In genomic region chr1:190416239-190416638, GRCh38 we compare ENCODE assay signal across 20 cellular contexts.
DNase-seq lines count a peak whose midpoint lies in the region; ATAC-seq and TF ChIP-seq lines count a peak whose summit lies in the region.
"Had no signal": no experiment of that assay in that cellular context is flagged by ENCODE, and none has a peak within 500 bp of the region (broad histone marks: within the 10 kb centered on the region; RNA-seq: fewer than 3 reads in every experiment).

No MANE protein-coding gene starts in this region.

- H3K56ac ChIP-seq in H9 (ENCODE audit: insufficient read length, low read depth, low read length) = no peak overlapping the region

- no peak overlapping the region for H4K91ac ChIP-seq in H9 (ENCODE audit: insufficient read length, low read depth, low read length)

- no peak overlapping the region for H3K9ac ChIP-seq in H9 (ENCODE audit: extremely low read depth, insufficient read length, low read length)

- H2AFZ ChIP-seq in H9 (ENCODE audit: low read length) = no peak overlapping the region

- TF ChIP-seq CTCF in H9 (conservative IDR thresholded peaks at IDR 0.05) (peak; percentile 43), RWPE2 (IDR thresholded peaks at IDR 0.05; ENCODE audit: poor library complexity, severe bottlenecking) (peak; percentile 20), glutamatergic neuron (IDR thresholded peaks at IDR 0.05; ENCODE audit: partially characterized antibody, unreplicated experiment) (peak; percentile 21)

- no peak overlapping the region for H2BK15ac ChIP-seq in H9 (ENCODE audit: low read depth, low read length)

- no peak overlapping the region for H2AK5ac ChIP-seq in H9 (ENCODE audit: insufficient read length, low read length)

- ATAC-seq in RWPE2 (ENCODE audit: low read depth) = no peak
- ATAC-seq in stimulated activated naive CD8-positive, alpha-beta T cell treated with anti-CD3 and anti-CD28 coated beads, Interleukin-15, Interleukin-2, amounts not matched to agents 100 U/mL and 50 U/mL, for 24 hours = no peak
- ATAC-seq: activated naive CD8-positive, alpha-beta T cell treated with anti-CD3 and anti-CD28 coated beads, Interleukin-2, amount 50 U/mL, for 24 hours; activated T-helper 17 cell treated with anti-CD3 and anti-CD28 coated beads, Interleukin-2, amount 50 U/mL, for 72 hours; esophagus mucosa; GM12878; lower lobe of right lung; upper lobe of right lung had no signal

- H3K4me1 Mint-ChIP-seq in H9 = no peaks in the 10 kb centered on the region
- no peaks in the 10 kb centered on the region for H3K4me1 Mint-ChIP-seq in glutamatergic neuron (ENCODE audit: low read depth, unreplicated experiment)
- H3K4me1 Mint-ChIP-seq: activated naive CD8-positive, alpha-beta T cell treated with anti-CD3 and anti-CD28 coated beads, Interleukin-2, amount 50 U/mL, for 24 hours; activated T-helper 17 cell treated with anti-CD3 and anti-CD28 coated beads, Interleukin-2, amount 50 U/mL, for 72 hours had no signal

- no peaks in the 10 kb centered on the region for H3K9me3 ChIP-seq in H9 (ENCODE audit: control insufficient read depth, low read depth, low read length)
- no peaks in the 10 kb centered on the region for H3K9me3 ChIP-seq in RWPE2 (ENCODE audit: severe bottlenecking)
- H3K9me3 ChIP-seq: lower lobe of right lung, sigmoid colon, upper lobe of right lung had no signal

- no peak overlapping the region for H2BK5ac ChIP-seq in H9 (ENCODE audit: insufficient read length, low read length)

- H4K8ac ChIP-seq in H9 (replicated peaks; ENCODE audit: insufficient read length, low read depth, low read length) = no peak overlapping the region

- no peaks in the 10 kb centered on the region for H3K23me2 ChIP-seq in H9 (ENCODE audit: insufficient read length, low read depth, low read length, poor library complexity, severe bottlenecking)

- H3K4me3 Mint-ChIP-seq in H9 (no peak overlapping the region), glutamatergic neuron (ENCODE audit: unreplicated experiment) (no peak overlapping the region)
- H3K4me3 Mint-ChIP-seq: activated naive CD8-positive, alpha-beta T cell treated with anti-CD3 and anti-CD28 coated beads, Interleukin-2, amount 50 U/mL, for 24 hours; activated T-helper 17 cell treated with anti-CD3 and anti-CD28 coated beads, Interleukin-2, amount 50 U/mL, for 72 hours; stimulated activated naive CD8-positive, alpha-beta T cell treated with anti-CD3 and anti-CD28 coated beads, Interleukin-15, Interleukin-2, amounts not matched to agents 100 ng/mL and 50 ng/mL, for 24 hours had no signal

- DNase-seq in ACHN = peak; percentile 8
- no peak for DNase-seq in H9
- no peak for DNase-seq in RWPE2 (ENCODE audit: low spot score)
- DNase-seq in glutamatergic neuron = no peak
- DNase-seq in midbrain (lab: John Stamatoyannopoulos, UW) = no peak
- no peak for DNase-seq in stimulated activated naive CD8-positive, alpha-beta T cell treated with anti-CD3 and anti-CD28 coated beads, Interleukin-15, Interleukin-2, amounts not matched to agents 100 U/mL and 50 U/mL, for 24 hours
- DNase-seq in NCI-H1417 treated with DMSO at 0.1 percent for 48 hours (lab: John Stamatoyannopoulos, UW) = no peak
- DNase-seq in AML-193 (lab: John Stamatoyannopoulos, UW) = no peak
- DNase-seq: activated naive CD8-positive, alpha-beta T cell treated with anti-CD3 and anti-CD28 coated beads, Interleukin-2, amount 50 U/mL, for 24 hours; COR-L47; lower lobe of right lung; NCI-H1436; NCI-H446; sigmoid colon; T1000; upper lobe of right lung had no signal

- no peak overlapping the region for H2BK120ac ChIP-seq in H9 (ENCODE audit: low read depth, low read length, poor library complexity, severe bottlenecking)

- H3T11ph ChIP-seq in H9 (ENCODE audit: low read length) = no peak overlapping the region

- H2BK12ac ChIP-seq in H9 (ENCODE audit: insufficient read length, low read depth, low read length) = no peak overlapping the region

- WGBS in H9 (ENCODE audit: extremely low coverage, insufficient read length, low lambda C conversion rate) = no CpG with 5 or more reads among the region's 1 CpG

- no peaks in the 10 kb centered on the region for H3K4me1 ChIP-seq in H9 (ENCODE audit: insufficient read depth, low read length)
- H3K4me1 ChIP-seq in RWPE2 (ENCODE audit: insufficient read depth, poor library complexity, severe bottlenecking) = no peaks in the 10 kb centered on the region
- H3K4me1 ChIP-seq: lower lobe of right lung, sigmoid colon, upper lobe of right lung had no signal

- no peaks in the 10 kb centered on the region for H3K27me3 ChIP-seq in H9 (ENCODE audit: insufficient read depth, low read length)
- no peaks in the 10 kb centered on the region for H3K27me3 ChIP-seq in RWPE2 (ENCODE audit: insufficient read depth, poor library complexity, severe bottlenecking)
- H3K27me3 ChIP-seq: sigmoid colon, upper lobe of right lung had no signal

- no peaks in the 10 kb centered on the region for H3K36me3 ChIP-seq in RWPE2 (ENCODE audit: low read depth)
- H3K36me3 ChIP-seq: lower lobe of right lung, sigmoid colon, upper lobe of right lung had no signal

- H3K27ac Mint-ChIP-seq in H9 = no peak overlapping the region
- no peak overlapping the region for H3K27ac Mint-ChIP-seq in glutamatergic neuron (ENCODE audit: unreplicated experiment)
- H3K27ac Mint-ChIP-seq: activated naive CD8-positive, alpha-beta T cell treated with anti-CD3 and anti-CD28 coated beads, Interleukin-2, amount 50 U/mL, for 24 hours; activated T-helper 17 cell treated with anti-CD3 and anti-CD28 coated beads, Interleukin-2, amount 50 U/mL, for 72 hours; stimulated activated naive CD8-positive, alpha-beta T cell treated with anti-CD3 and anti-CD28 coated beads, Interleukin-15, Interleukin-2, amounts not matched to agents 100 ng/mL and 50 ng/mL, for 24 hours had no signal

- H3K79me1 ChIP-seq in H9 (ENCODE audit: insufficient read depth, low read depth, low read length, poor library complexity, severe bottlenecking) = no peaks in the 10 kb centered on the region

- H4K20me1 ChIP-seq in H9 (ENCODE audit: control insufficient read depth, insufficient read depth, insufficient read length) = no peaks in the 10 kb centered on the region

- in situ Hi-C loops in ACHN (cut with HindIII; ENCODE audit: low pct_ligation_motif_present, low pct_unique_long_range_greater_than_20kb, low sequenced_read_pairs) = no loop called here

- H3K14ac ChIP-seq in H9 (ENCODE audit: insufficient read depth, low read length) = no peak overlapping the region

- H3K4me3 ChIP-seq in RWPE2 (ENCODE audit: severe bottlenecking) = no peak overlapping the region
- H3K4me3 ChIP-seq: GM12878, lower lobe of right lung, sigmoid colon, upper lobe of right lung had no signal

- H3K36me3 Mint-ChIP-seq in H9 (ENCODE audit: insufficient read depth in 1 of 3, low read depth in 3 of 3) (no peaks in the 10 kb centered on the region), glutamatergic neuron (ENCODE audit: unreplicated experiment) (no peaks in the 10 kb centered on the region)

- H3K27ac ChIP-seq in H9 (ENCODE audit: insufficient read length, low read depth, low read length) = no peak overlapping the region
- no peak overlapping the region for H3K27ac ChIP-seq in RWPE2 (ENCODE audit: poor library complexity, severe bottlenecking)
- H3K27ac ChIP-seq: lower lobe of right lung, sigmoid colon, upper lobe of right lung had no signal

- no peak overlapping the region for H3K18ac ChIP-seq in H9 (ENCODE audit: insufficient read length, low read depth, low read length)

- H3K27me3 Mint-ChIP-seq in H9 (ENCODE audit: low read depth) (no peaks in the 10 kb centered on the region), glutamatergic neuron (ENCODE audit: unreplicated experiment) (no peaks in the 10 kb centered on the region)
- H3K27me3 Mint-ChIP-seq: activated naive CD8-positive, alpha-beta T cell treated with anti-CD3 and anti-CD28 coated beads, Interleukin-2, amount 50 U/mL, for 24 hours; activated T-helper 17 cell treated with anti-CD3 and anti-CD28 coated beads, Interleukin-2, amount 50 U/mL, for 72 hours; stimulated activated naive CD8-positive, alpha-beta T cell treated with anti-CD3 and anti-CD28 coated beads, Interleukin-15, Interleukin-2, amounts not matched to agents 100 ng/mL and 50 ng/mL, for 24 hours had no signal

- no peak overlapping the region for H3K4me2 ChIP-seq in H9 (ENCODE audit: insufficient read depth, insufficient read length, low read length)

- H3K79me2 ChIP-seq in H9 (ENCODE audit: insufficient read depth, low read length) = no peaks in the 10 kb centered on the region

- no peak overlapping the region for H3K23ac ChIP-seq in H9 (ENCODE audit: insufficient read length, low read depth, low read length)

- H3K4ac ChIP-seq in H9 (ENCODE audit: low read depth, low read length) = no peak overlapping the region

- no peaks in the 10 kb centered on the region for H3K9me3 Mint-ChIP-seq in H9
- no peaks in the 10 kb centered on the region for H3K9me3 Mint-ChIP-seq in glutamatergic neuron (ENCODE audit: unreplicated experiment)
- H3K9me3 Mint-ChIP-seq: activated T-helper 17 cell treated with anti-CD3 and anti-CD28 coated beads, Interleukin-2, amount 50 U/mL, for 72 hours had no signal

- no peak overlapping the region for H4K5ac ChIP-seq in H9 (ENCODE audit: insufficient read length, low read depth, low read length)

- no peak overlapping the region for H2BK20ac ChIP-seq in H9 (ENCODE audit: low read depth, low read length, poor library complexity, severe bottlenecking)
